Comparison of ENCODE assay signal across 1 cellular context in genomic region chr11:61776561-61777075, GRCh38.
TF ChIP-seq lines count a peak whose summit lies in the region.

No MANE protein-coding gene starts in this region.

TF ChIP-seq in K562, 482 proteins besides CTCF, POLR2A, EP300 and RAD21 (continues in another document):
- TF ChIP-seq MAZ (CRISPR knock-in tag; conservative IDR thresholded peaks at IDR 0.05 in 1 of 2, IDR thresholded peaks at IDR 0.05 in 1 of 2) (peak in 1 of 2 experiments; percentile 78; a peak in 2 of 4 replicates), CHD4 (IDR thresholded peaks at IDR 0.05; ENCODE audit: insufficient read depth, insufficient replicate concordance, low read depth, low read length, poor library complexity, severe bottlenecking) (no peak), U2AF1 (optimal IDR thresholded peaks at IDR 0.05; ENCODE audit: low read depth, low read length) (no peak), CTBP1 (IDR thresholded peaks at IDR 0.05; ENCODE audit: borderline replicate concordance) (no peak), RB1 (IDR thresholded peaks at IDR 0.05; ENCODE audit: low read depth) (0 out of 2 replicates have a peak, but pooled peaks have one; percentile 19), TBL1XR1 (IDR thresholded peaks at IDR 0.05; ENCODE audit: low read length in 2 of 2) (peak in 1 of 2 experiments; percentile 48; a peak in 1 of 4 replicates), JUND (IDR thresholded peaks at IDR 0.05; ENCODE audit: borderline replicate concordance, low read depth, low read length) (0 out of 2 replicates have a peak, but pooled peaks have one; percentile 17), JUND (tag; IDR thresholded peaks at IDR 0.05; ENCODE audit: borderline replicate concordance, low read depth, low read length) (no peak; the same call in 2 of the 3 replicates), SMC3 (conservative IDR thresholded peaks at IDR 0.05; ENCODE audit: insufficient read depth, low read depth, low read length) (peak; percentile 89), ZNF175 (CRISPR knock-in tag; IDR thresholded peaks at IDR 0.05; ENCODE audit: low read depth) (no peak), RCOR1 (IDR thresholded peaks at IDR 0.05; ENCODE audit: borderline replicate concordance in 1 of 2, low read depth in 2 of 2, low read length in 2 of 2) (peak in 1 of 2 experiments; percentile 52; a peak in 1 of 4 replicates), VEZF1 (CRISPR knock-in tag; IDR thresholded peaks at IDR 0.05) (0 out of 2 replicates have a peak, but pooled peaks have one; percentile 31), DACH1 (IDR thresholded peaks at IDR 0.05; ENCODE audit: partially characterized antibody) (peak; percentile 16), GATA2 (CRISPR knock-in tag; IDR thresholded peaks at IDR 0.05) (no peak), POLR3A (IDR thresholded peaks at IDR 0.05; ENCODE audit: borderline replicate concordance, extremely low read depth, insufficient read depth, insufficient read length) (no peak), ZBTB7A (IDR thresholded peaks at IDR 0.05; ENCODE audit: borderline replicate concordance, control insufficient read depth, low read depth, low read length) (peak; percentile 69; the same call in 1 of the 2 replicates), SP2 (IDR thresholded peaks at IDR 0.05; ENCODE audit: extremely low read depth, low read depth, low read length, poor library complexity, severe bottlenecking) (no peak), CBX1 (IDR thresholded peaks at IDR 0.05; ENCODE audit: low read depth) (0 out of 2 replicates have a peak, but pooled peaks have one; percentile 14), E2F5 (CRISPR knock-in tag; IDR thresholded peaks at IDR 0.05) (no peak), CCNT2 (IDR thresholded peaks at IDR 0.05; ENCODE audit: borderline replicate concordance, extremely low read depth, insufficient read length, low read depth, low read length) (no peak), MXD1 (CRISPR knock-in tag; IDR thresholded peaks at IDR 0.05; ENCODE audit: borderline replicate concordance, poor library complexity, severe bottlenecking) (no peak), ARID2 (IDR thresholded peaks at IDR 0.05) (0 out of 2 replicates have a peak, but pooled peaks have one; percentile 37), CTCFL (IDR thresholded peaks at IDR 0.05; ENCODE audit: borderline replicate concordance, insufficient read depth, low read depth, low read length, poor library complexity, severe bottlenecking) (peak; percentile 78), XRCC5 (IDR thresholded peaks at IDR 0.05; ENCODE audit: low read depth, low read length) (0 out of 2 replicates have a peak, but pooled peaks have one; percentile 63), BRD9 (IDR thresholded peaks at IDR 0.05; ENCODE audit: low read depth, partially characterized antibody) (no peak), MAX (CRISPR knock-in tag; IDR thresholded peaks at IDR 0.05) (no peak), MYC (IDR thresholded peaks at IDR 0.05; ENCODE audit: low read depth, low read length) (no peak), MYC (CRISPR knock-in tag; IDR thresholded peaks at IDR 0.05; ENCODE audit: borderline replicate concordance, low read depth) (no peak), ZNF655 (CRISPR knock-in tag; IDR thresholded peaks at IDR 0.05) (no peak), ZMIZ1 (IDR thresholded peaks at IDR 0.05; ENCODE audit: low read depth in 2 of 2, low read length in 2 of 2) (0 out of 4 replicates have a peak, but pooled peaks of 1 of the 2 experiments have one; percentile 34), ZFP36 (IDR thresholded peaks at IDR 0.05; ENCODE audit: low read depth, low read length, partially characterized antibody) (peak; percentile 58), SIX5 (IDR thresholded peaks at IDR 0.05; ENCODE audit: borderline replicate concordance in 1 of 2, insufficient read depth in 1 of 2, low read depth in 1 of 2, low read length in 2 of 2) (no peak), TBP (optimal IDR thresholded peaks at IDR 0.05; ENCODE audit: low read depth, low read length) (no peak), FOXJ2 (tag; IDR thresholded peaks at IDR 0.05) (no peak), ESRRA (IDR thresholded peaks at IDR 0.05; ENCODE audit: borderline replicate concordance, low read depth) (no peak), ZNF778 (CRISPR knock-in tag; IDR thresholded peaks at IDR 0.05) (no peak), THRA (IDR thresholded peaks at IDR 0.05) (no peak), IRF2 (CRISPR knock-in tag; IDR thresholded peaks at IDR 0.05) (no peak), POLR2AphosphoS2 (IDR thresholded peaks at IDR 0.05; ENCODE audit: low read length) (no peak), SETDB1 (IDR thresholded peaks at IDR 0.05; ENCODE audit: low read length) (no peak), SREBF2 (CRISPR knock-in tag; IDR thresholded peaks at IDR 0.05) (no peak), ZBTB33 (CRISPR knock-in tag; IDR thresholded peaks at IDR 0.05) (0 out of 2 replicates have a peak, but pooled peaks have one; percentile 10), BCOR (IDR thresholded peaks at IDR 0.05) (peak; percentile 42; the same call in 1 of the 2 replicates), GATAD2B (IDR thresholded peaks at IDR 0.05; ENCODE audit: borderline replicate concordance) (no peak), KLF1 (tag; IDR thresholded peaks at IDR 0.05) (no peak), ZBTB1 (CRISPR knock-in tag; IDR thresholded peaks at IDR 0.05; ENCODE audit: borderline replicate concordance, low read depth) (no peak), CHCHD3 (CRISPR knock-in tag; IDR thresholded peaks at IDR 0.05) (no peak), MITF (IDR thresholded peaks at IDR 0.05) (no peak), CEBPB (tag; IDR thresholded peaks at IDR 0.05) (peak; percentile 68)
